Comparison of ENCODE assay signal across 1 cellular context in the genomic region with DNA sequence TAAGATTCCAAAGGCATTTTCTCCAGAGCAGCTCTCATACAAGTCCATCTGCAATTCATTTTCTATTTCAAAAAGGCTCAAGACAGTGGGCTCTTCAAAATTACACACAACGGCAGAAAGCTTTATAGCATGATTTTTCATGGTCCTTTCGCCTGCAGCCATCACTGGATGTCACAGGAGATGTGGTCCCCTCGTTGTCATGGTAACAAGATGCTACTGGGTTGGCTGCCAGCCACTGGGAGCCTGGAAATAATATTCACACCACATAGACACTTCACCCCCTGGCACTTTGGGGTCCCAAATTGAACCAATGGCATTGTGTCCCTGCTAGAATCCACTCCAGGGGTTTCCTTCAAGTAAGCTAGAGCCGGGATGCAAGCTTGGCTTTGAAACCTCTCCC.
TF ChIP-seq lines count a peak whose summit lies in the region.

No MANE protein-coding gene starts in this region.

TF ChIP-seq in SK-N-SH, 30 proteins besides CTCF, POLR2A, EP300 and RAD21 (continued from another document):
- TF ChIP-seq REST (IDR thresholded peaks at IDR 0.05; ENCODE audit: low read depth, low read length) (no peak), TAF1 (IDR thresholded peaks at IDR 0.05; ENCODE audit: borderline replicate concordance, low read depth, low read length) (no peak), USF2 (IDR thresholded peaks at IDR 0.05; ENCODE audit: borderline replicate concordance, low read depth, low read length) (no peak), RFX5 (IDR thresholded peaks at IDR 0.05; ENCODE audit: low read length) (peak; percentile 55; the same call in 1 of the 2 replicates), FOSL2 (IDR thresholded peaks at IDR 0.05; ENCODE audit: borderline replicate concordance, low read depth) (no peak), SMC3 (IDR thresholded peaks at IDR 0.05; ENCODE audit: low read depth, low read length) (no peak), NRF1 (IDR thresholded peaks at IDR 0.05; ENCODE audit: low read depth, low read length) (no peak), ELF1 (IDR thresholded peaks at IDR 0.05) (no peak)
- TF ChIP-seq, protein P1, sequence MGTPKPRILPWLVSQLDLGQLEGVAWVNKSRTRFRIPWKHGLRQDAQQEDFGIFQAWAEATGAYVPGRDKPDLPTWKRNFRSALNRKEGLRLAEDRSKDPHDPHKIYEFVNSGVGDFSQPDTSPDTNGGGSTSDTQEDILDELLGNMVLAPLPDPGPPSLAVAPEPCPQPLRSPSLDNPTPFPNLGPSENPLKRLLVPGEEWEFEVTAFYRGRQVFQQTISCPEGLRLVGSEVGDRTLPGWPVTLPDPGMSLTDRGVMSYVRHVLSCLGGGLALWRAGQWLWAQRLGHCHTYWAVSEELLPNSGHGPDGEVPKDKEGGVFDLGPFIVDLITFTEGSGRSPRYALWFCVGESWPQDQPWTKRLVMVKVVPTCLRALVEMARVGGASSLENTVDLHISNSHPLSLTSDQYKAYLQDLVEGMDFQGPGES (IDR thresholded peaks at IDR 0.05; ENCODE audit: low read depth, low read length), result no peak
- TF ChIP-seq, protein P2, sequence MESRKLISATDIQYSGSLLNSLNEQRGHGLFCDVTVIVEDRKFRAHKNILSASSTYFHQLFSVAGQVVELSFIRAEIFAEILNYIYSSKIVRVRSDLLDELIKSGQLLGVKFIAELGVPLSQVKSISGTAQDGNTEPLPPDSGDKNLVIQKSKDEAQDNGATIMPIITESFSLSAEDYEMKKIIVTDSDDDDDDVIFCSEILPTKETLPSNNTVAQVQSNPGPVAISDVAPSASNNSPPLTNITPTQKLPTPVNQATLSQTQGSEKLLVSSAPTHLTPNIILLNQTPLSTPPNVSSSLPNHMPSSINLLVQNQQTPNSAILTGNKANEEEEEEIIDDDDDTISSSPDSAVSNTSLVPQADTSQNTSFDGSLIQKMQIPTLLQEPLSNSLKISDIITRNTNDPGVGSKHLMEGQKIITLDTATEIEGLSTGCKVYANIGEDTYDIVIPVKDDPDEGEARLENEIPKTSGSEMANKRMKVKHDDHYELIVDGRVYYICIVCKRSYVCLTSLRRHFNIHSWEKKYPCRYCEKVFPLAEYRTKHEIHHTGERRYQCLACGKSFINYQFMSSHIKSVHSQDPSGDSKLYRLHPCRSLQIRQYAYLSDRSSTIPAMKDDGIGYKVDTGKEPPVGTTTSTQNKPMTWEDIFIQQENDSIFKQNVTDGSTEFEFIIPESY (IDR thresholded peaks at IDR 0.05; ENCODE audit: borderline replicate concordance, low read depth), result no peak
